ENCODE assay signal across 7 cellular contexts in the genomic region with DNA sequence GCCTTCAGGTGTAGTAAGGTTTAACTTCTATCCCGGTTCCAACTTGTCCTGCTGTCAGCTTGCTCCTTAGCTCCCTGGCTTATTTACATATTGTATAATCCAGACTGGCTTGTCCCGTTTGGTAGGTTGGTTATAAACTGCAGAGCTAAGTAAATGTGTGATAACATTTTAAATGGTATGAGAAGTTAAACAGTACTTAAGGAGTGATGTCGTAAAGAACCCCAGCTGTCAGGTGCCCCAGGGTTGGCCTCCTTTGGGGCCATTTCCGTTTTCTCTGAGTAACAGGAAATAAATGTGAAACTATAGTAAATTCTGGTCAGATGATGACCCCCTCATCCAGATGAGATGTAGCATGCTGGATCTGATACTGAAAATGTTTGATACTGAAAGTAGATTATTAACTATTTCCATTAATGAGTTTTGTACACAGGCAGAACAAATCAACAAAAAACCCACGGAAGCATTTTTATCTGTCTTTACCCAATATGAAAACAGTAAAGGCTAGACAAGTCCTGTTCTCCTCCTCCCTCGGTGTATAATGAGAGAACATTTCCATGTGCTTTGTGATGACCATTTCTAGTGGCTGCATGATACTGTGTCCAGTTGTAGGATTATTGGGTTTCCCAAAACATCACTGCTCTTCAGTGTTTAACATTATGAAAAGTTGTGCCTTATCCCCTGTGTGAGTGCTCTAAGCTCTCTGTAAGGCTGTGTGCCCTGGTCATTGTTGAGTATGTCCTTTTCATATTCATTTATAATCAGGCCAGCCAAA. TPM values are rescaled to one million over a fixed set of nuclear protein-coding genes. Genes with fewer than 3 reads are reported as not detected.
DNase-seq lines count a peak whose midpoint lies in the region; ATAC-seq and TF ChIP-seq lines count a peak whose summit lies in the region.

No MANE protein-coding gene starts in this region.

- H3K27ac ChIP-seq in right cardiac atrium (ENCODE audit: low read length) (peak overlapping the region; percentile 52), suprapubic skin (peak overlapping the region; percentile 80)

- ATAC-seq in GM18502 (IDR thresholded peaks at IDR 0.05; ENCODE audit: poor library complexity, unreplicated experiment), result peak; percentile 89
- ATAC-seq in GM21737 (IDR thresholded peaks at IDR 0.05; ENCODE audit: unreplicated experiment), result peak; percentile 90
- peak; percentile 41 to 68 for ATAC-seq in right cardiac atrium

- peaks cover 11% of the 10 kb centered on the region for H3K9me3 Mint-ChIP-seq in activated T-helper 1 cell treated with anti-CD3 and anti-CD28 coated beads, Interleukin-12 subunit alpha, Interleukin-12 subunit beta, Interleukin-2, Interleukin-4 antibody, amounts not matched to agents 30 ng/mL and 10 ng/mL and 1 ng/mL, durations not matched to agents 14 hours and 24 hours and 36 hours

- WGBS in right cardiac atrium, result 12% methylated on average over 6 of the region's 6 CpGs
- 25% methylated on average over 6 of the region's 6 CpGs for WGBS in suprapubic skin

- H3K36me3 Mint-ChIP-seq in activated T-helper 1 cell treated with anti-CD3 and anti-CD28 coated beads, Interleukin-12 subunit alpha, Interleukin-12 subunit beta, Interleukin-2, Interleukin-4 antibody, amounts not matched to agents 30 ng/mL and 10 ng/mL and 1 ng/mL, durations not matched to agents 14 hours and 24 hours and 36 hours (ENCODE audit: low read depth), result peaks cover 6% of the 10 kb centered on the region

- H3K4me1 ChIP-seq in right cardiac atrium (ENCODE audit: control insufficient read depth, insufficient read depth, low read length), result peaks cover 7% of the 10 kb centered on the region
- H3K4me1 ChIP-seq in suprapubic skin, result peaks cover 88% of the 10 kb centered on the region

- peak overlapping the region; percentile 84 for H3K27ac Mint-ChIP-seq in activated T-helper 1 cell treated with anti-CD3 and anti-CD28 coated beads, Interleukin-12 subunit alpha, Interleukin-12 subunit beta, Interleukin-2, Interleukin-4 antibody, amounts not matched to agents 30 ng/mL and 10 ng/mL and 1 ng/mL, durations not matched to agents 14 hours and 24 hours and 36 hours

- H3K36me3 ChIP-seq in suprapubic skin, result no peaks in the 10 kb centered on the region

- H3K4me3 ChIP-seq in right cardiac atrium (ENCODE audit: low read length), result no peak overlapping the region
- peak overlapping the region; percentile 19 for H3K4me3 ChIP-seq in suprapubic skin

- DNase-seq in KG1 (lab: John Stamatoyannopoulos, UW), result peak; percentile 63
- no peak for DNase-seq in activated T-helper 1 cell treated with anti-CD3 and anti-CD28 coated beads, Interleukin-12 subunit alpha, Interleukin-12 subunit beta, Interleukin-2, Interleukin-4 antibody, amounts not matched to agents 30 ng/mL and 10 ng/mL and 1 ng/mL, durations not matched to agents 14 hours and 24 hours and 36 hours (ENCODE audit: low spot score)
- peak in 1 of 3 donors; percentile 37 for DNase-seq in right cardiac atrium
- DNase-seq in suprapubic skin (ENCODE audit: low spot score in 2 of 2), result no peak
- no peak for DNase-seq in NCI-H226

- H3K27me3 Mint-ChIP-seq in activated T-helper 1 cell treated with anti-CD3 and anti-CD28 coated beads, Interleukin-12 subunit alpha, Interleukin-12 subunit beta, Interleukin-2, Interleukin-4 antibody, amounts not matched to agents 30 ng/mL and 10 ng/mL and 1 ng/mL, durations not matched to agents 14 hours and 24 hours and 36 hours (ENCODE audit: insufficient read depth), result peaks cover 5% of the 10 kb centered on the region

- TF ChIP-seq POLR2A in suprapubic skin (IDR thresholded peaks at IDR 0.05), result no peak

- H3K4me3 Mint-ChIP-seq in activated T-helper 1 cell treated with anti-CD3 and anti-CD28 coated beads, Interleukin-12 subunit alpha, Interleukin-12 subunit beta, Interleukin-2, Interleukin-4 antibody, amounts not matched to agents 30 ng/mL and 10 ng/mL and 1 ng/mL, durations not matched to agents 14 hours and 24 hours and 36 hours, result peak overlapping the region; percentile 62

- H3K4me1 Mint-ChIP-seq in activated T-helper 1 cell treated with anti-CD3 and anti-CD28 coated beads, Interleukin-12 subunit alpha, Interleukin-12 subunit beta, Interleukin-2, Interleukin-4 antibody, amounts not matched to agents 30 ng/mL and 10 ng/mL and 1 ng/mL, durations not matched to agents 14 hours and 24 hours and 36 hours (ENCODE audit: low read depth), result peaks cover 18% of the 10 kb centered on the region

- no peak for TF ChIP-seq CTCF in suprapubic skin (IDR thresholded peaks at IDR 0.05)

- TF ChIP-seq EP300 in suprapubic skin (IDR thresholded peaks at IDR 0.05), result no peak

- H3K9me3 ChIP-seq in right cardiac atrium (ENCODE audit: control insufficient read depth, low read length), result no peaks in the 10 kb centered on the region
- no peaks in the 10 kb centered on the region for H3K9me3 ChIP-seq in suprapubic skin

- intact Hi-C loops in activated T-helper 1 cell treated with anti-CD3 and anti-CD28 coated beads, Interleukin-12 subunit alpha, Interleukin-12 subunit beta, Interleukin-2, Interleukin-4 antibody, amounts not matched to agents 30 ng/mL and 10 ng/mL and 1 ng/mL, durations not matched to agents 14 hours and 24 hours and 36 hours (cut with micrococcal nuclease), result loop anchor here (1.0 to 10.0 kb wide), 4 partner anchors 22 to 954 kb away; a partner anchor contains a TSS
- intact Hi-C loops in right cardiac atrium (cut with DNase I), result no loop called here

- no peaks in the 10 kb centered on the region for H3K27me3 ChIP-seq in right cardiac atrium (ENCODE audit: control insufficient read depth, insufficient read depth)
- H3K27me3 ChIP-seq in suprapubic skin, result no peaks in the 10 kb centered on the region

RNA-seq across cellular contexts. Expression of a gene that starts 22.4 kb away (rescaled TPM):
- 0.66 and 1.4 TPM in 2 replicates for total RNA-seq in activated T-helper 1 cell treated with anti-CD3 and anti-CD28 coated beads, Interleukin-12 subunit alpha, Interleukin-12 subunit beta, Interleukin-2, Interleukin-4 antibody, amounts not matched to agents 30 ng/mL and 10 ng/mL and 1 ng/mL, durations not matched to agents 14 hours and 24 hours and 36 hours
- 10 to 100 TPM; 46.8 to 73.4 (median 59.0) TPM for total RNA-seq in right cardiac atrium
- polyA plus RNA-seq in right cardiac atrium, result 11.0 TPM
- 10 to 100 TPM; 39.5 to 64.5 (median 46.4) TPM for total RNA-seq in suprapubic skin

Comparison
In these comparisons a context has a peak if more than half of its experiments do, and no peak if none do; other contexts are left out.
1. RNA of a gene that starts 22.4 kb away (total RNA-seq): 46.8 to 73.4 TPM in right cardiac atrium and 39.5 to 64.5 TPM in suprapubic skin; 0.66 to 1.4 TPM in activated T-helper 1 cell treated with anti-CD3 and anti-CD28 coated beads, Interleukin-12 subunit alpha, Interleukin-12 subunit beta, Interleukin-2, Interleukin-4 antibody, amounts not matched to agents 30 ng/mL and 10 ng/mL and 1 ng/mL, durations not matched to agents 14 hours and 24 hours and 36 hours; every median in the first group is over 10 times any median in the second.
2. Peak in every context shown above with its lines, with median percentiles within 50 percentile points of each other: ATAC-seq.